8 cellular contexts compared by ENCODE assay signal in genomic region chr5:143791848-143792701, GRCh38.
DNase-seq lines count a peak whose midpoint lies in the region; ATAC-seq lines count a peak whose summit lies in the region.

No MANE protein-coding gene starts in this region.

- peak overlapping the region; percentile 74 for H3K4me2 ChIP-seq in BLaER1

- H3K9me3 ChIP-seq in BLaER1 = no peaks in the 10 kb centered on the region

- DNase-seq in cerebellar cortex (ENCODE audit: low spot score) (peak; percentile 36), NCI-H2029 (lab: John Stamatoyannopoulos, UW) (no peak), T1000 (lab: John Stamatoyannopoulos, UW) (no peak), NCI-H226 (no peak)
- DNase-seq in stimulated activated CD4-positive, alpha-beta T cell treated with anti-CD3 and anti-CD28 coated beads, Interleukin-12 subunit alpha, Interleukin-12 subunit beta, amount 100 ng/mL, for 4 hours = no peak

- ATAC-seq in GM19351 (IDR thresholded peaks at IDR 0.05; ENCODE audit: unreplicated experiment) = peak; percentile 62
- peak; percentile 42 for ATAC-seq in HG03575 (IDR thresholded peaks at IDR 0.05; ENCODE audit: extremely low read depth, insufficient number of reproducible peaks, low FRiP score, unreplicated experiment)

- peak overlapping the region; percentile 3; the same call in 1 of the 2 replicates for H3K4me3 ChIP-seq in BLaER1

- peaks cover 38% of the 10 kb centered on the region for H3K4me1 ChIP-seq in BLaER1

- peak overlapping the region; percentile 78 for H3K27ac ChIP-seq in BLaER1

- no peaks in the 10 kb centered on the region for H3K27me3 ChIP-seq in BLaER1

- H3K36me3 ChIP-seq in BLaER1 = no peaks in the 10 kb centered on the region

- H3K9ac ChIP-seq in BLaER1 = peak overlapping the region; percentile 59

- no peaks in the 10 kb centered on the region for H4K20me1 ChIP-seq in BLaER1
